In genomic region chr11:117094776-117095175, GRCh38 we compare ENCODE assay signal across 9 cellular contexts. TPM values are rescaled to one million over a fixed set of nuclear protein-coding genes. Genes with fewer than 3 reads are reported as not detected.
DNase-seq lines count a peak whose midpoint lies in the region; ATAC-seq and FAIRE-seq lines count a peak whose summit lies in the region.
"Had no signal": no experiment of that assay in that cellular context is flagged by ENCODE, and none has a peak within 500 bp of the region (broad histone marks: within the 10 kb centered on the region; RNA-seq: fewer than 3 reads in every experiment).

No MANE protein-coding gene starts in this region.

- no peaks in the 10 kb centered on the region for H3K9me3 ChIP-seq in SK-N-MC (ENCODE audit: low read depth, low read length)

- DNase-seq in ELF-1 (ENCODE audit: low read depth, low spot score): peak; percentile 41
- no peak for DNase-seq in SK-N-MC (ENCODE audit: low read depth, low spot score)
- DNase-seq in fibroblast of peridontal ligament (ENCODE audit: extremely low read depth): peak; percentile 73
- peak; percentile 18 for DNase-seq in occipital lobe (lab: John Stamatoyannopoulos, UW)
- DNase-seq in ecto neural progenitor cell (ENCODE audit: low spot score): no peak
- DNase-seq in frontal cortex (ENCODE audit: low spot score in 2 of 2): no peak
- DNase-seq: stimulated activated naive CD4-positive, alpha-beta T cell treated with Interleukin-2 at 50 U/mL for 16 hours had no signal

- no peaks in the 10 kb centered on the region for H3K36me3 ChIP-seq in SK-N-MC (ENCODE audit: insufficient read depth, low read length)

- no peak for ATAC-seq in HG02571 (IDR thresholded peaks at IDR 0.05; ENCODE audit: unreplicated experiment)
- ATAC-seq in GM18867 (IDR thresholded peaks at IDR 0.05; ENCODE audit: unreplicated experiment): no peak

- FAIRE-seq in frontal cortex (lab: Jason Lieb, UNC): no peak

- H3K27ac ChIP-seq in SK-N-MC: no peak overlapping the region

- peak overlapping the region; percentile 78 for H3K4me3 ChIP-seq in SK-N-MC

- no peak overlapping the region for H3K9ac ChIP-seq in SK-N-MC (ENCODE audit: insufficient read length)

RNA-seq across cellular contexts. Expression of gene SIK3, which starts 3.5 kb away (rescaled TPM):
- total RNA-seq in occipital lobe (29.9 TPM), frontal cortex (27.3 TPM)

RNA-seq across cellular contexts. Expression of gene PAFAH1B2, which starts 49.3 kb away (rescaled TPM):
- total RNA-seq in occipital lobe (325 TPM), frontal cortex (400 TPM)

Comparison
In these comparisons a context has a peak if more than half of its experiments do, and no peak if none do; other contexts are left out.
1. DNase-seq: peak in ELF-1 (single experiment), fibroblast of peridontal ligament (single experiment) and occipital lobe (single experiment); none in SK-N-MC (single experiment), ecto neural progenitor cell (single experiment) and frontal cortex (0 of 2).